In the genomic region with DNA sequence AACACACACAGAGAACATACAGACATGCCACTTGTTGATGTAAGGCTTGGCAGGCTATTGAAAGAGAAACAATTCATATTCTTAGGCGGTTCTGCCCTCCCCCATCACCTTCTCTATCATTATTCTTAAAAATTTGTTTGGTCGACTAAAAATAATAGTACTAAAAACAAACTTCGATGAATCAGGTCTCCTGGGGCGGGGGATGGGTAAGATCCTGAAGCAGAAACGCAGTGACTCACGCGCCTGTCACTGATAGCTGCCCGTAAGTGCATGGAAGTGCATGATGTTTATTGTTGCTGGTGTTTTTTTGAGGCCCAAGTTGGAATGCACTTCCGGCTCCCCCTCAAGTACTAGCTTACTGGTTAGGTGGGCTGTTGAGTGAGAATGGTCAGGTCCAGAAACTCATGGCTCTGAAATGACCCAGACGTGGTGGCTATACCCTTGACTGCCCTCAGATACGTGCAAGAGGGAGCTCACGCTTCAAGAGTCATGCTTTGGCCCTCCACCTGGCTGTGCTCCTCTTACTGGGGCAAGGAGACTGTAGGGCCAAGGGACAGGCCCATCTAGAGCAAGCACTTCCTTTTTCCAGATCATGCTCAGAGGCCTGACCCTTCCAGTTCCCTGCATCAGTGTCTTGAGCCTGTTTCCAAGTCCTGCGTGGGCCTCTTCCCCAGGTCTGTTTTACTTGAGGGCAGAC, we compare ENCODE assay signal across 8 cellular contexts. TPM values are rescaled to one million over a fixed set of nuclear protein-coding genes. Genes with fewer than 3 reads are reported as not detected.
DNase-seq lines count a peak whose midpoint lies in the region; ATAC-seq and TF ChIP-seq lines count a peak whose summit lies in the region.

No MANE protein-coding gene starts in this region.

- H4K20me1 ChIP-seq in MM.1S (ENCODE audit: insufficient read depth, low read length), result no peaks in the 10 kb centered on the region

- H3K4me3 ChIP-seq in Panc1 (ENCODE audit: low read depth in 2 of 2, low read length in 2 of 2) (peak overlapping the region in 1 of 2 experiments; percentile 7; a peak in 1 of 4 replicates), stomach (no peak overlapping the region), left lung (no peak overlapping the region), MM.1S (ENCODE audit: low read length) (no peak overlapping the region)

- TF ChIP-seq POLR2A in stomach (IDR thresholded peaks at IDR 0.05), result no peak

- CTCF ChIA-PET in Panc1 (lab: Charles Lee), result no interaction called here

- in situ Hi-C loops in Panc1 (cut with HindIII; ENCODE audit: low pct_unique_long_range_greater_than_20kb, low sequenced_read_pairs), result no loop called here

- no peaks in the 10 kb centered on the region for H3K9me3 ChIP-seq in Panc1 (ENCODE audit: control insufficient read depth, insufficient read depth, low read depth, low read length)
- no peaks in the 10 kb centered on the region for H3K9me3 ChIP-seq in stomach
- no peaks in the 10 kb centered on the region for H3K9me3 ChIP-seq in left lung
- no peaks in the 10 kb centered on the region for H3K9me3 ChIP-seq in MM.1S (replicated peaks; ENCODE audit: insufficient read depth, low read length)

- H3K4me1 ChIP-seq in Panc1 (ENCODE audit: control insufficient read depth, insufficient read depth, low read length) (peaks cover 96% of the 10 kb centered on the region), stomach (peaks cover 56 to 100% (median 93%) of the 10 kb centered on the region in 4 donors), left lung (peaks cover 42 to 79% of the 10 kb centered on the region in 2 donors), MM.1S (ENCODE audit: low read length) (peaks cover 60% of the 10 kb centered on the region)

- H3K36me3 ChIP-seq in Panc1 (ENCODE audit: control insufficient read depth, insufficient read depth, low read length), result peaks cover 27% of the 10 kb centered on the region; the same call in 1 of the 2 replicates
- H3K36me3 ChIP-seq in stomach, result peaks cover 0 to 4% (median 1%) of the 10 kb centered on the region in 4 donors
- no peaks in the 10 kb centered on the region for H3K36me3 ChIP-seq in left lung
- H3K36me3 ChIP-seq in MM.1S (replicated peaks; ENCODE audit: insufficient read depth, low read length), result no peaks in the 10 kb centered on the region

- WGBS in stomach, 5 donors, result 71 to 76% (median 73%) methylated on average over 12 to 13 of the region's 13 CpGs

- ATAC-seq in Panc1 (peak; percentile 26), esophagus mucosa (peak; percentile 66), left lung (no peak)

- no peak overlapping the region for H2AFZ ChIP-seq in MM.1S (ENCODE audit: low read length)

- TF ChIP-seq EP300 in stomach (IDR thresholded peaks at IDR 0.05), result no peak

- H3K9me2 ChIP-seq in MM.1S (replicated peaks; ENCODE audit: insufficient read depth, low read length), result no peaks in the 10 kb centered on the region

- H3F3A ChIP-seq in MM.1S (ENCODE audit: insufficient read depth, low read length), result peaks cover 21% of the 10 kb centered on the region; the same call in 1 of the 2 replicates

- POLR2A ChIA-PET in Panc1 (lab: Charles Lee), result interaction anchor here (0.9 to 1.1 kb wide), 2 partner anchors 22 to 62 kb away, joined by 3 to 7 read pairs; no protein-coding TSS in a partner anchor

- no peak overlapping the region for H3K4me2 ChIP-seq in MM.1S (ENCODE audit: low read depth, low read length)

- no peak overlapping the region for H3K9ac ChIP-seq in MM.1S (ENCODE audit: low read length)

- H3K27ac ChIP-seq in Panc1 (ENCODE audit: low read length) (peak overlapping the region; percentile 100), stomach (peak overlapping the region in 4 of 5 donors; percentile 26 to 81 (median 60)), left lung (peak overlapping the region in 1 of 2 donors; percentile 45), MM.1S (ENCODE audit: low read length) (no peak overlapping the region)

- intact Hi-C loops in Panc1 (cut with micrococcal nuclease; ENCODE audit: unreplicated experiment) (loop anchor here (10.0 kb wide), 1 partner anchor 49 kb away; no protein-coding TSS in a partner anchor), stomach (cut with DNase I; ENCODE audit: low total_unique reads) (no loop called here), left lung (cut with DNase I) (no loop called here)

- peaks cover 55% of the 10 kb centered on the region for H3K79me2 ChIP-seq in MM.1S (ENCODE audit: low read length)

- H3K27me3 ChIP-seq in Panc1 (ENCODE audit: control insufficient read depth, insufficient read depth, low read length) (no peaks in the 10 kb centered on the region), stomach (no peaks in the 10 kb centered on the region), left lung (no peaks in the 10 kb centered on the region), MM.1S (replicated peaks; ENCODE audit: insufficient read depth, low read length) (no peaks in the 10 kb centered on the region)

- TSS peak; percentile 3 for BruUV-seq in Panc1 (replicated peaks; lab: Mats Ljungman, UMichigan)

- DNase-seq in stimulated activated CD4-positive, alpha-beta T cell treated with anti-CD3 and anti-CD28 coated beads, Interleukin-12 subunit alpha, Interleukin-12 subunit beta, amount 100 ng/mL, for 4 hours, result peak; percentile 54
- DNase-seq in stimulated activated CD4-positive, alpha-beta T cell treated with anti-CD3 and anti-CD28 coated beads, Interleukin-2, amount 100 ng/mL, for 48 hours, result no peak
- DNase-seq in Panc1 (ENCODE audit: low read depth, low spot score), result no peak
- DNase-seq in stomach, result peak; percentile 58
- no peak for DNase-seq in left lung
- DNase-seq in MM.1S, result no peak
- DNase-seq in NCI-H1048 (lab: John Stamatoyannopoulos, UW), result no peak

- no peak for TF ChIP-seq CTCF in Panc1 (IDR thresholded peaks at IDR 0.05)
- no peak for TF ChIP-seq CTCF in stomach (IDR thresholded peaks at IDR 0.05)
- no peak for TF ChIP-seq CTCF in left lung (IDR thresholded peaks at IDR 0.05)
- no peak for TF ChIP-seq CTCF in MM.1S (IDR thresholded peaks at IDR 0.05; ENCODE audit: low read length)

RNA-seq across cellular contexts. Expression of gene SMAD3, which starts 10.9 kb away (rescaled TPM):
- total RNA-seq in Panc1 (2021; ENCODE audit: unreplicated experiment) (394 TPM), esophagus mucosa (35.6 TPM), stomach (100 to 1,000 TPM in 1 of 5 donors, 10 to 100 TPM in 4; 22.8 to 103 (median 48.1) TPM), left lung (10 to 100 TPM; 30.9 to 33.1 TPM)
- polyA plus RNA-seq in Panc1 (2012; ENCODE audit: insufficient read length), result 255 TPM
- polyA plus RNA-seq in stomach, result 10 to 100 TPM in 2 of 3 donors, 1 to 10 TPM in 1; 6.8 to 18.2 (median 10.7) TPM

Comparison
In these comparisons a context has a peak if more than half of its experiments do, and no peak if none do; other contexts are left out.
1. DNase-seq: peak in stimulated activated CD4-positive, alpha-beta T cell treated with anti-CD3 and anti-CD28 coated beads, Interleukin-12 subunit alpha, Interleukin-12 subunit beta, amount 100 ng/mL, for 4 hours (single experiment) and stomach (single experiment); none in stimulated activated CD4-positive, alpha-beta T cell treated with anti-CD3 and anti-CD28 coated beads, Interleukin-2, amount 100 ng/mL, for 48 hours (0 of 2), Panc1 (single experiment), left lung (0 of 2), MM.1S (single experiment) and NCI-H1048 (single experiment).